Comparison of ENCODE assay signal across 1 cellular context in genomic region chr3:159852256-159852655, GRCh38.
TF ChIP-seq lines count a peak whose summit lies in the region.

No MANE protein-coding gene starts in this region.

TF ChIP-seq in SK-N-SH, 30 proteins besides CTCF, POLR2A, EP300 and RAD21 (continued from another document):
- TF ChIP-seq USF2 (IDR thresholded peaks at IDR 0.05; ENCODE audit: borderline replicate concordance, low read depth, low read length) = no peak
